1 cellular context compared by ENCODE assay signal in the genomic region with DNA sequence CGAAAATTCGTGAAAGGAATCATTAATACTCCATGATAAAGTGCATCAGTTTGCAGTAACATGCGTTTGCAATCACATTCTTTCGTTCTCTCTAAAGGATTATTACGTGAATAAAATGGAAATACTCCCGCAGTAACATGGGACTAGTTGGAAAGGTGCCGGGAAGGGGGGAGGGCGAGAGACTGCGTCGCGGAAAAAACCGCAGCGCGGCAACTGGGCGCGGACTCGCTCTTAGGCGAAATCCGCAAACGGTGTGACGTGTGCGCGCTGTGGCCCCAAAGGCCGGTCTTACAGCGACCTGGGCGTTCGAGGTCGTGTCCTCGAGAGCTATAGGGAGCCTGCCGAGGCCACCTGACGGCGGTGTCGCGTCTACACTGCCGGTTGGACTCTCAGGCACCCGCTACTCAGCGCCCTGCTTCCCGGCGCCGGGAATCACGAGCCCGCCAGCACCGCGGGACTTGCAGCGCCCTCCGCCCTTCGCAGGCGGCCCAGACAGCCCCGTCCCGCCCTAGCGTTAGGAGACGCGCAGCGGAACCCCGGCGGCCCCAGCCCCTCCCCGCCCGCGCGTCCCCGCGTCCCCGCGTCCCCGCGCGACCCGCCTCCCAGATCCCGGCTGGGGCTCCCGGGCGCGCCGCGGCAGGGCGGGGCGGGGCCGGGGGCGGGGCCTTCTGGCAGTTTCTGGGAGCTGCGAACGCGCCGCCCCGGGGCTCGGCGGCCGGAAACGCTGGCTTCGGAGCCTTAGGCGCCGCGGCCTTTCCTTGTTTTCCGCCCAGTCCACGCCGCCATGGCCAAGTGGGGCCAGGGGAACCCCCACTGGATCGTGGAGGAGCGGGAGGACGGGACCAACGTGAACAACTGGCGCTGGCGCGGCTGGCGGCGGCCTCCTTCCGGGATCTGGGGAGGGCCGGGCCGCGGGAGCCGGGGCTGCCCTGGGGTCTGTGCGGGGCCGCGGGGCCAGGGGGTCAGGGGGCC.
TF ChIP-seq lines count a peak whose summit lies in the region.

No MANE protein-coding gene starts in this region.

TF ChIP-seq in HepG2, 621 proteins besides CTCF, POLR2A, EP300 and RAD21 (continued from another document and continues in another):
- TF ChIP-seq, protein P1, sequence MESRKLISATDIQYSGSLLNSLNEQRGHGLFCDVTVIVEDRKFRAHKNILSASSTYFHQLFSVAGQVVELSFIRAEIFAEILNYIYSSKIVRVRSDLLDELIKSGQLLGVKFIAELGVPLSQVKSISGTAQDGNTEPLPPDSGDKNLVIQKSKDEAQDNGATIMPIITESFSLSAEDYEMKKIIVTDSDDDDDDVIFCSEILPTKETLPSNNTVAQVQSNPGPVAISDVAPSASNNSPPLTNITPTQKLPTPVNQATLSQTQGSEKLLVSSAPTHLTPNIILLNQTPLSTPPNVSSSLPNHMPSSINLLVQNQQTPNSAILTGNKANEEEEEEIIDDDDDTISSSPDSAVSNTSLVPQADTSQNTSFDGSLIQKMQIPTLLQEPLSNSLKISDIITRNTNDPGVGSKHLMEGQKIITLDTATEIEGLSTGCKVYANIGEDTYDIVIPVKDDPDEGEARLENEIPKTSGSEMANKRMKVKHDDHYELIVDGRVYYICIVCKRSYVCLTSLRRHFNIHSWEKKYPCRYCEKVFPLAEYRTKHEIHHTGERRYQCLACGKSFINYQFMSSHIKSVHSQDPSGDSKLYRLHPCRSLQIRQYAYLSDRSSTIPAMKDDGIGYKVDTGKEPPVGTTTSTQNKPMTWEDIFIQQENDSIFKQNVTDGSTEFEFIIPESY (CRISPR knock-in tag; IDR thresholded peaks at IDR 0.05): peak; percentile 69
- peak; percentile 4 for TF ChIP-seq CENPT (CRISPR knock-in tag; IDR thresholded peaks at IDR 0.05; ENCODE audit: low read depth)
- TF ChIP-seq, protein P2, sequence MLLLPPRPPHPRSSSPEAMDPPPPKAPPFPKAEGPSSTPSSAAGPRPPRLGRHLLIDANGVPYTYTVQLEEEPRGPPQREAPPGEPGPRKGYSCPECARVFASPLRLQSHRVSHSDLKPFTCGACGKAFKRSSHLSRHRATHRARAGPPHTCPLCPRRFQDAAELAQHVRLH (CRISPR knock-in tag; IDR thresholded peaks at IDR 0.05; ENCODE audit: borderline replicate concordance, low read depth): peak; percentile 95; the same call in 1 of the 2 replicates
- 0 out of 2 replicates have a peak, but pooled peaks have one; percentile 59 for TF ChIP-seq CC2D1A (CRISPR knock-in tag; IDR thresholded peaks at IDR 0.05)
- no peak for TF ChIP-seq SRSF9 (IDR thresholded peaks at IDR 0.05; ENCODE audit: borderline replicate concordance, insufficient read depth, low read depth, low read length, poor library complexity, severe bottlenecking)
- TF ChIP-seq ZNF552 (CRISPR knock-in tag; IDR thresholded peaks at IDR 0.05; ENCODE audit: borderline replicate concordance): peak; percentile 93
- TF ChIP-seq CBX2 (IDR thresholded peaks at IDR 0.05; ENCODE audit: low read depth, low read length): no peak
- peak; percentile 62; the same call in 1 of the 2 replicates for TF ChIP-seq CBX2 (CRISPR knock-in tag; IDR thresholded peaks at IDR 0.05; ENCODE audit: low read depth)
- no peak; the same call in 1 of the 2 replicates for TF ChIP-seq ZSCAN21 (CRISPR knock-in tag; IDR thresholded peaks at IDR 0.05; ENCODE audit: borderline replicate concordance)
- no peak for TF ChIP-seq ZNF44 (CRISPR knock-in tag; IDR thresholded peaks at IDR 0.05)
- no peak; the same call in 1 of the 2 replicates for TF ChIP-seq MAF1 (CRISPR knock-in tag; IDR thresholded peaks at IDR 0.05; ENCODE audit: borderline replicate concordance)
- TF ChIP-seq ZNF350 (CRISPR knock-in tag; IDR thresholded peaks at IDR 0.05; ENCODE audit: borderline replicate concordance, low read depth): peak; percentile 85; the same call in 1 of the 2 replicates
- TF ChIP-seq, protein P3, sequence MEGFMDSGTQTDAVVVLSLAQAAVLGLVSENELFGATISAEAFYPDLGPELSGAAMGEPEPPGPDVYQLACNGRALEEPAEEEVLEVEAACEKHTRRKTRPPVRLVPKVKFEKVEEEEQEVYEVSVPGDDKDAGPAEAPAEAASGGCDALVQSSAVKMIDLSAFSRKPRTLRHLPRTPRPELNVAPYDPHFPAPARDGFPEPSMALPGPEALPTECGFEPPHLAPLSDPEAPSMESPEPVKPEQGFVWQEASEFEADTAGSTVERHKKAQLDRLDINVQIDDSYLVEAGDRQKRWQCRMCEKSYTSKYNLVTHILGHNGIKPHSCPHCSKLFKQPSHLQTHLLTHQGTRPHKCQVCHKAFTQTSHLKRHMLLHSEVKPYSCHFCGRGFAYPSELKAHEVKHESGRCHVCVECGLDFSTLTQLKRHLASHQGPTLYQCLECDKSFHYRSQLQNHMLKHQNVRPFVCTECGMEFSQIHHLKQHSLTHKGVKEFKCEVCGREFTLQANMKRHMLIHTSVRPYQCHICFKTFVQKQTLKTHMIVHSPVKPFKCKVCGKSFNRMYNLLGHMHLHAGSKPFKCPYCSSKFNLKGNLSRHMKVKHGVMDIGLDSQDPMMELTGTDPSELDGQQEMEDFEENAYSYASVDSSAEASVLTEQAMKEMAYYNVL (CRISPR knock-in tag; IDR thresholded peaks at IDR 0.05; ENCODE audit: borderline replicate concordance): peak; percentile 80; the same call in 1 of the 2 replicates
- TF ChIP-seq ZNF546 (CRISPR knock-in tag; conservative IDR thresholded peaks at IDR 0.05): peak; percentile 88; the same call in 1 of the 2 replicates
- peak; percentile 98 for TF ChIP-seq ZNF124 (CRISPR knock-in tag; IDR thresholded peaks at IDR 0.05)
- TF ChIP-seq ZNF839 (CRISPR knock-in tag; IDR thresholded peaks at IDR 0.05; ENCODE audit: borderline replicate concordance): peak; percentile 80; the same call in 1 of the 2 replicates
- TF ChIP-seq, protein P4, sequence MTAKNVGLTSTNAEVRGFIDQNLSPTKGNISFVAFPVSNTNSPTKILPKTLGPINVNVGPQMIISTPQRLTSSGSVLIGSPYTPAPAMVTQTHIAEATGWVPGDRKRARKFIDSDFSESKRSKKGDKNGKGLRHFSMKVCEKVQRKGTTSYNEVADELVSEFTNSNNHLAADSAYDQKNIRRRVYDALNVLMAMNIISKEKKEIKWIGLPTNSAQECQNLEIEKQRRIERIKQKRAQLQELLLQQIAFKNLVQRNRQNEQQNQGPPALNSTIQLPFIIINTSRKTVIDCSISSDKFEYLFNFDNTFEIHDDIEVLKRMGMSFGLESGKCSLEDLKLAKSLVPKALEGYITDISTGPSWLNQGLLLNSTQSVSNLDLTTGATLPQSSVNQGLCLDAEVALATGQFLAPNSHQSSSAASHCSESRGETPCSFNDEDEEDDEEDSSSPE (CRISPR knock-in tag; IDR thresholded peaks at IDR 0.05): peak; percentile 95
- no peak for TF ChIP-seq MYNN (CRISPR knock-in tag; IDR thresholded peaks at IDR 0.05; ENCODE audit: low read depth)
- TF ChIP-seq SMAD1 (CRISPR knock-in tag; IDR thresholded peaks at IDR 0.05; ENCODE audit: borderline replicate concordance, low read depth): no peak; the same call in 1 of the 2 replicates
- TF ChIP-seq, protein P5, sequence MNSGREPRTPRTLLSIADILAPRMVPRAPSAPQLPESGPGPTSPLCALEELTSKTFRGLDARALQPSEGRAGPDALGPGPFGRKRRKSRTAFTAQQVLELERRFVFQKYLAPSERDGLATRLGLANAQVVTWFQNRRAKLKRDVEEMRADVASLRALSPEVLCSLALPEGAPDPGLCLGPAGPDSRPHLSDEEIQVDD (CRISPR knock-in tag; IDR thresholded peaks at IDR 0.05; ENCODE audit: borderline replicate concordance): peak; percentile 83; the same call in 1 of the 2 replicates
- peak; percentile 89 for TF ChIP-seq ZNF883 (CRISPR knock-in tag; IDR thresholded peaks at IDR 0.05; ENCODE audit: not compliant biosample characterization)
- peak; percentile 96 for TF ChIP-seq RXRA (CRISPR knock-in tag; IDR thresholded peaks at IDR 0.05)
- TF ChIP-seq POLR2AphosphoS5 (IDR thresholded peaks at IDR 0.05; ENCODE audit: low read depth, low read length): peak; percentile 91
- TF ChIP-seq, protein P6, sequence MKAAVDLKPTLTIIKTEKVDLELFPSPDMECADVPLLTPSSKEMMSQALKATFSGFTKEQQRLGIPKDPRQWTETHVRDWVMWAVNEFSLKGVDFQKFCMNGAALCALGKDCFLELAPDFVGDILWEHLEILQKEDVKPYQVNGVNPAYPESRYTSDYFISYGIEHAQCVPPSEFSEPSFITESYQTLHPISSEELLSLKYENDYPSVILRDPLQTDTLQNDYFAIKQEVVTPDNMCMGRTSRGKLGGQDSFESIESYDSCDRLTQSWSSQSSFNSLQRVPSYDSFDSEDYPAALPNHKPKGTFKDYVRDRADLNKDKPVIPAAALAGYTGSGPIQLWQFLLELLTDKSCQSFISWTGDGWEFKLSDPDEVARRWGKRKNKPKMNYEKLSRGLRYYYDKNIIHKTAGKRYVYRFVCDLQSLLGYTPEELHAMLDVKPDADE (CRISPR knock-in tag; IDR thresholded peaks at IDR 0.05): no peak
- no peak for TF ChIP-seq ZBTB1 (CRISPR knock-in tag; IDR thresholded peaks at IDR 0.05; ENCODE audit: borderline replicate concordance)
- TF ChIP-seq HOXA5 (CRISPR knock-in tag; IDR thresholded peaks at IDR 0.05): peak; percentile 87
- TF ChIP-seq ZNF430 (CRISPR knock-in tag; IDR thresholded peaks at IDR 0.05): 0 out of 2 replicates have a peak, but pooled peaks have one; percentile 46
- peak; percentile 37; the same call in 1 of the 2 replicates for TF ChIP-seq LCORL (IDR thresholded peaks at IDR 0.05)
- peak; percentile 54 for TF ChIP-seq LCORL (CRISPR knock-in tag; IDR thresholded peaks at IDR 0.05)
- no peak for TF ChIP-seq CHD4 (IDR thresholded peaks at IDR 0.05; ENCODE audit: borderline replicate concordance, low read length)
- peak; percentile 94 for TF ChIP-seq SKI (IDR thresholded peaks at IDR 0.05; ENCODE audit: partially characterized antibody)
- TF ChIP-seq, protein P7, sequence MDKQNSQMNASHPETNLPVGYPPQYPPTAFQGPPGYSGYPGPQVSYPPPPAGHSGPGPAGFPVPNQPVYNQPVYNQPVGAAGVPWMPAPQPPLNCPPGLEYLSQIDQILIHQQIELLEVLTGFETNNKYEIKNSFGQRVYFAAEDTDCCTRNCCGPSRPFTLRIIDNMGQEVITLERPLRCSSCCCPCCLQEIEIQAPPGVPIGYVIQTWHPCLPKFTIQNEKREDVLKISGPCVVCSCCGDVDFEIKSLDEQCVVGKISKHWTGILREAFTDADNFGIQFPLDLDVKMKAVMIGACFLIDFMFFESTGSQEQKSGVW (CRISPR knock-in tag; IDR thresholded peaks at IDR 0.05; ENCODE audit: borderline replicate concordance): peak; percentile 56; the same call in 1 of the 2 replicates
- TF ChIP-seq NFKB2 (CRISPR knock-in tag; IDR thresholded peaks at IDR 0.05; ENCODE audit: borderline replicate concordance): peak; percentile 90; the same call in 1 of the 2 replicates
- TF ChIP-seq ZNF598 (CRISPR knock-in tag; IDR thresholded peaks at IDR 0.05; ENCODE audit: borderline replicate concordance): peak; percentile 48
- TF ChIP-seq MLLT10 (CRISPR knock-in tag; IDR thresholded peaks at IDR 0.05): no peak
- TF ChIP-seq ZFP36 (IDR thresholded peaks at IDR 0.05; ENCODE audit: borderline replicate concordance, low read depth, low read length, partially characterized antibody): no peak
- no peak for TF ChIP-seq SRF (IDR thresholded peaks at IDR 0.05; ENCODE audit: low read depth, low read length)
- TF ChIP-seq NR2C2 (CRISPR knock-in tag; IDR thresholded peaks at IDR 0.05; ENCODE audit: borderline replicate concordance): peak; percentile 48; the same call in 1 of the 2 replicates
- TF ChIP-seq ZNF10 (CRISPR knock-in tag; IDR thresholded peaks at IDR 0.05; ENCODE audit: borderline replicate concordance, low read depth): no peak
- TF ChIP-seq PHF8 (CRISPR knock-in tag; IDR thresholded peaks at IDR 0.05): peak; percentile 99
- TF ChIP-seq ZFY (CRISPR knock-in tag; IDR thresholded peaks at IDR 0.05): peak; percentile 96
- TF ChIP-seq ZFP36L1 (CRISPR knock-in tag; IDR thresholded peaks at IDR 0.05): peak; percentile 90
- TF ChIP-seq EEA1 (CRISPR knock-in tag; IDR thresholded peaks at IDR 0.05; ENCODE audit: borderline replicate concordance): peak; percentile 98
- no peak for TF ChIP-seq IKZF1 (IDR thresholded peaks at IDR 0.05)
- TF ChIP-seq, protein P8, sequence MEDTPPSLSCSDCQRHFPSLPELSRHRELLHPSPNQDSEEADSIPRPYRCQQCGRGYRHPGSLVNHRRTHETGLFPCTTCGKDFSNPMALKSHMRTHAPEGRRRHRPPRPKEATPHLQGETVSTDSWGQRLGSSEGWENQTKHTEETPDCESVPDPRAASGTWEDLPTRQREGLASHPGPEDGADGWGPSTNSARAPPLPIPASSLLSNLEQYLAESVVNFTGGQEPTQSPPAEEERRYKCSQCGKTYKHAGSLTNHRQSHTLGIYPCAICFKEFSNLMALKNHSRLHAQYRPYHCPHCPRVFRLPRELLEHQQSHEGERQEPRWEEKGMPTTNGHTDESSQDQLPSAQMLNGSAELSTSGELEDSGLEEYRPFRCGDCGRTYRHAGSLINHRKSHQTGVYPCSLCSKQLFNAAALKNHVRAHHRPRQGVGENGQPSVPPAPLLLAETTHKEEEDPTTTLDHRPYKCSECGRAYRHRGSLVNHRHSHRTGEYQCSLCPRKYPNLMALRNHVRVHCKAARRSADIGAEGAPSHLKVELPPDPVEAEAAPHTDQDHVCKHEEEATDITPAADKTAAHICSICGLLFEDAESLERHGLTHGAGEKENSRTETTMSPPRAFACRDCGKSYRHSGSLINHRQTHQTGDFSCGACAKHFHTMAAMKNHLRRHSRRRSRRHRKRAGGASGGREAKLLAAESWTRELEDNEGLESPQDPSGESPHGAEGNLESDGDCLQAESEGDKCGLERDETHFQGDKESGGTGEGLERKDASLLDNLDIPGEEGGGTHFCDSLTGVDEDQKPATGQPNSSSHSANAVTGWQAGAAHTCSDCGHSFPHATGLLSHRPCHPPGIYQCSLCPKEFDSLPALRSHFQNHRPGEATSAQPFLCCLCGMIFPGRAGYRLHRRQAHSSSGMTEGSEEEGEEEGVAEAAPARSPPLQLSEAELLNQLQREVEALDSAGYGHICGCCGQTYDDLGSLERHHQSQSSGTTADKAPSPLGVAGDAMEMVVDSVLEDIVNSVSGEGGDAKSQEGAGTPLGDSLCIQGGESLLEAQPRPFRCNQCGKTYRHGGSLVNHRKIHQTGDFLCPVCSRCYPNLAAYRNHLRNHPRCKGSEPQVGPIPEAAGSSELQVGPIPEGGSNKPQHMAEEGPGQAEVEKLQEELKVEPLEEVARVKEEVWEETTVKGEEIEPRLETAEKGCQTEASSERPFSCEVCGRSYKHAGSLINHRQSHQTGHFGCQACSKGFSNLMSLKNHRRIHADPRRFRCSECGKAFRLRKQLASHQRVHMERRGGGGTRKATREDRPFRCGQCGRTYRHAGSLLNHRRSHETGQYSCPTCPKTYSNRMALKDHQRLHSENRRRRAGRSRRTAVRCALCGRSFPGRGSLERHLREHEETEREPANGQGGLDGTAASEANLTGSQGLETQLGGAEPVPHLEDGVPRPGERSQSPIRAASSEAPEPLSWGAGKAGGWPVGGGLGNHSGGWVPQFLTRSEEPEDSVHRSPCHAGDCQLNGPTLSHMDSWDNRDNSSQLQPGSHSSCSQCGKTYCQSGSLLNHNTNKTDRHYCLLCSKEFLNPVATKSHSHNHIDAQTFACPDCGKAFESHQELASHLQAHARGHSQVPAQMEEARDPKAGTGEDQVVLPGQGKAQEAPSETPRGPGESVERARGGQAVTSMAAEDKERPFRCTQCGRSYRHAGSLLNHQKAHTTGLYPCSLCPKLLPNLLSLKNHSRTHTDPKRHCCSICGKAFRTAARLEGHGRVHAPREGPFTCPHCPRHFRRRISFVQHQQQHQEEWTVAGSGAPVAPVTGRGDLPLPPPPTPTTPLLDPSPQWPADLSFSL (CRISPR knock-in tag; IDR thresholded peaks at IDR 0.05): peak; percentile 64; the same call in 1 of the 2 replicates
- peak; percentile 96 for TF ChIP-seq RBFOX2 (IDR thresholded peaks at IDR 0.05; ENCODE audit: low read depth, low read length)
- TF ChIP-seq ZNF766 (CRISPR knock-in tag; IDR thresholded peaks at IDR 0.05; ENCODE audit: borderline replicate concordance): peak; percentile 79; the same call in 1 of the 2 replicates
- TF ChIP-seq CEBPB (IDR thresholded peaks at IDR 0.05; ENCODE audit: borderline replicate concordance, low read depth, low read length): no peak
- peak; percentile 91 for TF ChIP-seq HOXA3 (CRISPR knock-in tag; IDR thresholded peaks at IDR 0.05)
